15 cellular contexts compared by ENCODE assay signal in the genomic region with DNA sequence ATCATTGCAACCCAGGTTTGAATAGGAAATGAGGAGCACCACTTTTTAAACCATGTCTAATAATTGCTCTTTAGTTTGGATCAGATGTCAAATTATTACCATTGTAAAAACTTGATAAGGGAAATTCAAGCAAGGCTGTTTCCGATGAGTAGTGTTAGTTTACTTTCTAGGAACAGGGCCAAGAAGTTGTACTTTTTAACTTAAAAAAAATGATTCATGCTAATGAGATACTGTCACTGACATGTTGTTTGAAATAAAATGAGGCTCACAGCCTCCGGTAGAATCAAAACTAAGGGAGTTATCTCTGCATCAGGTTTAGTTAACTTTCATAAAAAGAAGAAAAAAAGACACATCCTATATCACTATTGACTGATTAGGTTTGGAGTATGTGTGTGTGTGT. TPM values are rescaled to one million over a fixed set of nuclear protein-coding genes. Genes with fewer than 3 reads are reported as not detected.
DNase-seq lines count a peak whose midpoint lies in the region; ATAC-seq, FAIRE-seq and TF ChIP-seq lines count a peak whose summit lies in the region.
"Had no signal": no experiment of that assay in that cellular context is flagged by ENCODE, and none has a peak within 500 bp of the region (broad histone marks: within the 10 kb centered on the region; RNA-seq: fewer than 3 reads in every experiment).

No MANE protein-coding gene starts in this region.

- H3K4me3 ChIP-seq in spleen, result peak overlapping the region in 1 of 8 donors; percentile 6
- H3K4me3 ChIP-seq: lung, psoas muscle, tibial nerve had no signal

- peak overlapping the region; percentile 29 for H3K27ac Mint-ChIP-seq in osteocyte (ENCODE audit: unreplicated experiment)

- no peaks in the 10 kb centered on the region for H3K9me3 Mint-ChIP-seq in osteocyte (ENCODE audit: unreplicated experiment)

- H3K36me3 Mint-ChIP-seq in osteocyte (ENCODE audit: unreplicated experiment), result peaks cover 32% of the 10 kb centered on the region

- H3K27ac ChIP-seq in spleen, result peak overlapping the region in 2 of 8 donors; percentile 17 to 39
- H3K27ac ChIP-seq: 22Rv1, psoas muscle had no signal

- peaks cover 10 to 64% (median 27%) of the 10 kb centered on the region in 6 donors for H3K4me1 ChIP-seq in spleen

- H3K27me3 ChIP-seq in spleen (replicated peaks in 1 of 7), result peaks cover 0 to 5% (median 0%) of the 10 kb centered on the region in 7 donors
- H3K27me3 ChIP-seq: tibial nerve had no signal

- peak; percentile 50 for DNase-seq in NCI-H1105 treated with DMSO at 0.1 percent for 48 hours (lab: John Stamatoyannopoulos, UW)
- no peak for DNase-seq in NCI-H1105 (lab: John Stamatoyannopoulos, UW)
- DNase-seq in RCC 7860 (ENCODE audit: low spot score), result peak; percentile 15
- peak; percentile 42 for DNase-seq in central memory CD4-positive, alpha-beta T cell
- DNase-seq in osteocyte (ENCODE audit: extremely low spot score, unreplicated experiment), result no peak
- DNase-seq in spleen, result no peak
- DNase-seq: caudate nucleus, MV-4-11, NCI-H526, psoas muscle had no signal

- 8 to 19% (median 17%) methylated on average over 2 of the region's 2 CpGs for WGBS in spleen, 5 donors

- no peaks in the 10 kb centered on the region for H3K9me3 ChIP-seq in spleen
- H3K9me3 ChIP-seq: psoas muscle, tibial nerve had no signal

- TF ChIP-seq CTCF in osteocyte (IDR thresholded peaks at IDR 0.05), result no peak
- no peak for TF ChIP-seq CTCF in spleen (IDR thresholded peaks at IDR 0.05 in 8 of 11, conservative IDR thresholded peaks at IDR 0.05 in 3 of 11)

- intact Hi-C loops in spleen (cut with DNase I; ENCODE audit: low total_unique reads), result no loop called here

- H3K27me3 Mint-ChIP-seq in osteocyte (ENCODE audit: unreplicated experiment), result no peaks in the 10 kb centered on the region

- H3K4me1 Mint-ChIP-seq in osteocyte (ENCODE audit: unreplicated experiment), result peaks cover 86% of the 10 kb centered on the region

- no peaks in the 10 kb centered on the region for H3K36me3 ChIP-seq in spleen
- H3K36me3 ChIP-seq: tibial nerve had no signal

- H3K4me3 Mint-ChIP-seq in osteocyte (ENCODE audit: unreplicated experiment), result no peak overlapping the region

- ATAC-seq in HG02852 (IDR thresholded peaks at IDR 0.05; ENCODE audit: unreplicated experiment) (no peak), HG03097 (IDR thresholded peaks at IDR 0.05; ENCODE audit: low FRiP score, unreplicated experiment) (no peak)
- ATAC-seq: psoas muscle had no signal

- peak; percentile 91 for FAIRE-seq in RCC 7860 (lab: Jason Lieb, UNC)

- no peak for TF ChIP-seq POLR2A in spleen (IDR thresholded peaks at IDR 0.05)

RNA-seq across cellular contexts. Expression of a gene that starts 55.2 kb away (rescaled TPM):
- total RNA-seq in osteocyte, result 13.2 and 15.1 TPM in 2 replicates
- 10 to 100 TPM in 1 of 7 donors, 1 to 10 TPM in 6; 3.1 to 16.8 (median 6.7) TPM for total RNA-seq in spleen
- polyA plus RNA-seq in spleen, result 1 to 10 TPM; 3.5 to 4.2 (median 3.8) TPM

Comparison
In these comparisons a context has a peak if more than half of its experiments do, and no peak if none do; other contexts are left out.
1. DNase-seq: peak in NCI-H1105 treated with DMSO at 0.1 percent for 48 hours (single experiment), RCC 7860 (single experiment) and central memory CD4-positive, alpha-beta T cell (single experiment); none in NCI-H1105 (single experiment), osteocyte (single experiment) and spleen (single experiment).